18 cellular contexts compared by ENCODE assay signal in genomic region chr1:155182052-155182550, GRCh38. TPM values are rescaled to one million over a fixed set of nuclear protein-coding genes. Genes with fewer than 3 reads are reported as not detected.
A peak's percentile ranks its signal among the peaks of the same experiment; 100 is the strongest.
DNase-seq lines count a peak whose midpoint lies in the region; TF ChIP-seq lines count a peak whose summit lies in the region.
"Had no signal": no experiment of that assay in that cellular context is flagged by ENCODE, and none has a peak within 500 bp of the region (broad histone marks: within the 10 kb centered on the region; RNA-seq: fewer than 3 reads in every experiment).

No MANE protein-coding gene starts in this region.

- peak; percentile 27 for DNase-seq in H7
- DNase-seq in WERI-Rb-1, result peak; percentile 89
- DNase-seq in glutamatergic neuron, result no peak
- DNase-seq in sigmoid colon, result peak; percentile 46
- no peak for DNase-seq in activated gamma-delta T cell treated with Interleukin-2 at 50 U/mL for 16 hours
- no peak for DNase-seq in mesendoderm
- DNase-seq in effector CD4-positive, alpha-beta T cell, result no peak
- DNase-seq: BE2C; CD4-positive, CD25-positive, alpha-beta regulatory T cell; EL; HFFc6; KG1; NCI-H1092 treated with DMSO at 0.1 percent for 48 hours; NCI-H1436 treated with DMSO at 0.1 percent for 48 hours; NCI-H1930; NCI-H69; SIG-M5 had no signal

- no peak overlapping the region for H3K9ac ChIP-seq in mesendoderm (ENCODE audit: low read length)

- H2BK15ac ChIP-seq in mesendoderm (replicated peaks; ENCODE audit: low read depth), result no peak overlapping the region

- H2BK5ac ChIP-seq in mesendoderm (ENCODE audit: low read length), result no peak overlapping the region

- H3K23ac ChIP-seq in mesendoderm (ENCODE audit: low read length), result no peak overlapping the region

- H3K27ac ChIP-seq in WERI-Rb-1 (peak overlapping the region; percentile 67), sigmoid colon (no peak overlapping the region), mesendoderm (ENCODE audit: low read depth, low read length) (no peak overlapping the region)
- H3K27ac ChIP-seq: A549 had no signal

- H3K79me1 ChIP-seq in mesendoderm (ENCODE audit: low read length), result no peaks in the 10 kb centered on the region

- no peak overlapping the region for H2AK5ac ChIP-seq in mesendoderm (ENCODE audit: low read length)

- H4K5ac ChIP-seq in mesendoderm (ENCODE audit: low read length), result no peak overlapping the region

- H3K4me1 Mint-ChIP-seq in glutamatergic neuron (ENCODE audit: low read depth, unreplicated experiment), result no peaks in the 10 kb centered on the region

- H3K4me3 Mint-ChIP-seq in glutamatergic neuron (ENCODE audit: unreplicated experiment), result peak overlapping the region; percentile 21
- H3K4me3 Mint-ChIP-seq: HFFc6 had no signal

- H3K36me3 Mint-ChIP-seq in glutamatergic neuron (ENCODE audit: unreplicated experiment), result no peaks in the 10 kb centered on the region

- TF ChIP-seq CTCF in WERI-Rb-1 (IDR thresholded peaks at IDR 0.05; ENCODE audit: low read depth, low read length), result no peak
- TF ChIP-seq CTCF in glutamatergic neuron (IDR thresholded peaks at IDR 0.05; ENCODE audit: partially characterized antibody, unreplicated experiment), result no peak
- TF ChIP-seq CTCF in sigmoid colon (IDR thresholded peaks at IDR 0.05), result no peak

- no peaks in the 10 kb centered on the region for H3K79me2 ChIP-seq in mesendoderm (ENCODE audit: control insufficient read depth, insufficient read depth, low read length)

- no peak overlapping the region for H3K27ac Mint-ChIP-seq in glutamatergic neuron (ENCODE audit: unreplicated experiment)
- H3K27ac Mint-ChIP-seq: CD4-positive, CD25-positive, alpha-beta regulatory T cell; HFFc6 had no signal

- H4K8ac ChIP-seq in mesendoderm (ENCODE audit: low read depth, low read length), result no peak overlapping the region

- no peak overlapping the region for H2BK120ac ChIP-seq in mesendoderm (ENCODE audit: low read depth, low read length)

- H3K9me3 ChIP-seq in WERI-Rb-1 (ENCODE audit: severe bottlenecking) (no peaks in the 10 kb centered on the region), sigmoid colon (no peaks in the 10 kb centered on the region)
- H3K9me3 ChIP-seq: A549, BE2C had no signal

- TF ChIP-seq EP300 in sigmoid colon (IDR thresholded peaks at IDR 0.05), result no peak

- no peak for TF ChIP-seq POLR2A in sigmoid colon (IDR thresholded peaks at IDR 0.05)

- no peak overlapping the region for H3K4ac ChIP-seq in mesendoderm (ENCODE audit: low read depth, low read length)

- H3K4me3 ChIP-seq in H7 (ENCODE audit: insufficient read depth, low read depth, low read length), result no peak overlapping the region
- no peak overlapping the region for H3K4me3 ChIP-seq in WERI-Rb-1 (ENCODE audit: low read depth, low read length)
- no peak overlapping the region for H3K4me3 ChIP-seq in sigmoid colon
- H3K4me3 ChIP-seq in mesendoderm (ENCODE audit: low read length), result no peak overlapping the region
- H3K4me3 ChIP-seq: A549 had no signal

- WGBS in sigmoid colon, 2 donors, result 89 to 94% methylated on average over 7 of the region's 7 CpGs
- WGBS in mesendoderm (ENCODE audit: extremely low coverage, insufficient coverage, low lambda C conversion rate), result 100% methylated on average over 1 of the region's 7 CpGs

- H3K36me3 ChIP-seq in H7 (replicated peaks; ENCODE audit: control insufficient read depth, insufficient read depth, low read length), result peaks cover 21% of the 10 kb centered on the region
- H3K36me3 ChIP-seq in WERI-Rb-1, result peaks cover 27% of the 10 kb centered on the region
- no peaks in the 10 kb centered on the region for H3K36me3 ChIP-seq in sigmoid colon
- H3K36me3 ChIP-seq in mesendoderm (ENCODE audit: control insufficient read depth, insufficient read depth, low read length), result peaks cover 3% of the 10 kb centered on the region

- no peak overlapping the region for H3K4me2 ChIP-seq in mesendoderm (ENCODE audit: low read length)
- H3K4me2 ChIP-seq: A549 had no signal

- H3K27me3 ChIP-seq in H7 (ENCODE audit: control insufficient read depth, insufficient read depth, low read length) (no peaks in the 10 kb centered on the region), WERI-Rb-1 (ENCODE audit: insufficient read depth, low read depth, severe bottlenecking) (no peaks in the 10 kb centered on the region), sigmoid colon (no peaks in the 10 kb centered on the region), mesendoderm (ENCODE audit: insufficient read depth, low read length, poor library complexity) (no peaks in the 10 kb centered on the region)
- H3K27me3 ChIP-seq: BE2C had no signal

- H3K4me1 ChIP-seq in sigmoid colon (peaks cover 0 to 2% (median 1%) of the 10 kb centered on the region in 4 donors), mesendoderm (ENCODE audit: control insufficient read depth, low read depth, low read length) (no peaks in the 10 kb centered on the region)

- H3K27me3 Mint-ChIP-seq in glutamatergic neuron (ENCODE audit: unreplicated experiment), result peaks cover 9% of the 10 kb centered on the region
- H3K27me3 Mint-ChIP-seq: CD4-positive, CD25-positive, alpha-beta regulatory T cell had no signal

- no peak overlapping the region for H3K56ac ChIP-seq in mesendoderm (ENCODE audit: low read length)

- H3K9me3 Mint-ChIP-seq in glutamatergic neuron (ENCODE audit: unreplicated experiment), result peaks cover 3% of the 10 kb centered on the region
- H3K9me3 Mint-ChIP-seq: CD4-positive, CD25-positive, alpha-beta regulatory T cell; HFFc6 had no signal

- intact Hi-C loops in sigmoid colon (cut with DNase I), result no loop called here

- H3K18ac ChIP-seq in mesendoderm (ENCODE audit: low read length), result no peak overlapping the region

RNA-seq across cellular contexts. Expression of gene TRIM46, which starts 8.5 kb away (rescaled TPM):
- 9.9 and 11.1 TPM in 2 replicates for total RNA-seq in H7 (2014; rRNA removed; shearing (Covaris generic))
- total RNA-seq in glutamatergic neuron (ENCODE audit: unreplicated experiment) (30.4 TPM), sigmoid colon (1 to 10 TPM in 1 of 4 donors, under 1 TPM in 3; 0.16 to 3.0 (median 0.52) TPM)
- polyA plus RNA-seq in sigmoid colon, result under 1 TPM in 2 of 3 donors, not detected in 1; 0.60 to 0.92 TPM
- polyA plus RNA-seq in mesendoderm (2013, experiment 1 of 2), result 1.8 TPM
- 2.0 TPM for polyA plus RNA-seq in mesendoderm (2013, experiment 2 of 2)

RNA-seq across cellular contexts. Expression of gene KRTCAP2, which starts 9.0 kb away (rescaled TPM):
- total RNA-seq in H7 (2014; rRNA removed; shearing (Covaris generic)), result 165 and 204 TPM in 2 replicates
- total RNA-seq in glutamatergic neuron (ENCODE audit: unreplicated experiment), result 108 TPM
- total RNA-seq in sigmoid colon, result 100 to 1,000 TPM in 3 of 4 donors, 10 to 100 TPM in 1; 72.9 to 119 (median 110) TPM
- polyA plus RNA-seq in sigmoid colon, result 100 to 1,000 TPM in 2 of 3 donors, 10 to 100 TPM in 1; 74.2 to 245 (median 114) TPM
- 196 TPM for polyA plus RNA-seq in mesendoderm (2013, experiment 1 of 2)
- 199 TPM for polyA plus RNA-seq in mesendoderm (2013, experiment 2 of 2)

RNA-seq across cellular contexts. Expression of gene THBS3, which starts 25.6 kb away (rescaled TPM):
- total RNA-seq in H7 (2014; rRNA removed; shearing (Covaris generic)), result 14.9 and 21.5 TPM in 2 replicates
- total RNA-seq in glutamatergic neuron (ENCODE audit: unreplicated experiment) (377 TPM), sigmoid colon (10 to 100 TPM in 3 of 4 donors, 1 to 10 TPM in 1; 9.6 to 43.5 (median 18.5) TPM)
- 10 to 100 TPM in 1 of 3 donors, 1 to 10 TPM in 2; 3.5 to 13.4 (median 6.0) TPM for polyA plus RNA-seq in sigmoid colon
- 2.1 TPM for polyA plus RNA-seq in mesendoderm (2013, experiment 1 of 2)
- 2.4 TPM for polyA plus RNA-seq in mesendoderm (2013, experiment 2 of 2)

RNA-seq across cellular contexts. Expression of gene MTX1, which starts 26.4 kb away (rescaled TPM):
- 180 and 221 TPM in 2 replicates for total RNA-seq in H7 (2014; rRNA removed; shearing (Covaris generic))
- total RNA-seq in glutamatergic neuron (ENCODE audit: unreplicated experiment) (26.1 TPM), sigmoid colon (10 to 100 TPM; 15.5 to 29.8 (median 27.7) TPM)
- polyA plus RNA-seq in sigmoid colon, result 10 to 100 TPM; 51.7 to 69.7 (median 53.2) TPM
- polyA plus RNA-seq in mesendoderm (2013, experiment 1 of 2), result 40.8 TPM
- 40.6 TPM for polyA plus RNA-seq in mesendoderm (2013, experiment 2 of 2)

RNA-seq across cellular contexts. Expression of gene DPM3, which starts 41.8 kb away (rescaled TPM):
- total RNA-seq in H7 (2014; rRNA removed; shearing (Covaris generic)), result 119 and 193 TPM in 2 replicates
- total RNA-seq in glutamatergic neuron (ENCODE audit: unreplicated experiment) (27.7 TPM), sigmoid colon (100 to 1,000 TPM in 3 of 4 donors, 10 to 100 TPM in 1; 29.2 to 144 (median 127) TPM)
- 100 to 1,000 TPM; 143 to 220 (median 196) TPM for polyA plus RNA-seq in sigmoid colon
- polyA plus RNA-seq in mesendoderm (2013, experiment 1 of 2), result 84.8 TPM
- polyA plus RNA-seq in mesendoderm (2013, experiment 2 of 2), result 79.1 TPM

Comparison
In these comparisons a context has a peak if more than half of its experiments do, and no peak if none do; other contexts are left out.
1. DNase-seq: peak in H7 (single experiment), WERI-Rb-1 (single experiment) and sigmoid colon (single experiment); none in glutamatergic neuron (single experiment), activated gamma-delta T cell treated with Interleukin-2 at 50 U/mL for 16 hours (single experiment), mesendoderm (single experiment) and effector CD4-positive, alpha-beta T cell (single experiment).